7 cellular contexts compared by ENCODE assay signal in the genomic region with DNA sequence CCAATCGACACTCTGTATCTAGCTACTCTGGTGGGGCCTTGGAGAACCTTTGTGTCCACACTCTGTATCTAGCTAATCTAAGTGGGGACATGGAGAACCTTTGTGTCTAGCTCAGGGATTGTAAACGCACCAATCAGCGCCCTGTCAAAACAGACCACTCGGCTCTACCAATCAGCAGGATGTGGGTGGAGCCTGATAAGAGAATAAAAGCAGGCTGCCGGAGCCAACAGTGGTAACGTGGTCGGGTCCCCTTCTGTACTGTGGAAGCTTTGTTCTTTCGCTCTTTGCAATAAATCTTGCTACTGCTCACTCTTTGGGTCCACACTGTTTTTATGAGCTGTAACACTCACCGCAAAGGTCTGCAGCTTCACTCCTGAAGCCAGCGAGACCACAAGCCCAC. TPM values are rescaled to one million over a fixed set of nuclear protein-coding genes. Genes with fewer than 3 reads are reported as not detected.
A peak's percentile ranks its signal among the peaks of the same experiment; 100 is the strongest.
DNase-seq lines count a peak whose midpoint lies in the region; ATAC-seq and TF ChIP-seq lines count a peak whose summit lies in the region.
"Not testable (repeated sequence)": the region's sequence is repeated elsewhere in the genome, so short reads cannot be mapped to it uniquely, and the experiment has no call there.

No MANE protein-coding gene starts in this region.

- not testable (repeated sequence) for H3K36me3 ChIP-seq in CD8-positive, alpha-beta memory T cell (ENCODE audit: insufficient read depth, low read length); endodermal cell (ENCODE audit: control insufficient read depth, insufficient read depth, low read length)

- H3K4me1 ChIP-seq in CD8-positive, alpha-beta memory T cell (ENCODE audit: insufficient read depth, low read length); endodermal cell (ENCODE audit: control insufficient read depth, insufficient read depth, low read length): not testable (repeated sequence)

- WGBS in endodermal cell (ENCODE audit: insufficient coverage in 1 of 2, insufficient read length in 1 of 2), 2 experiments: 94 to 96% methylated on average over 3 to 9 of the region's 10 CpGs

- H3K27ac ChIP-seq in CD8-positive, alpha-beta memory T cell (ENCODE audit: low read depth, low read length); endodermal cell (ENCODE audit: low read depth, low read length): not testable (repeated sequence)

- H3K27me3 ChIP-seq in CD8-positive, alpha-beta memory T cell (ENCODE audit: insufficient read depth, low read length, poor library complexity, severe bottlenecking); endodermal cell (ENCODE audit: control insufficient read depth, insufficient read depth, low read length, poor library complexity, severe bottlenecking): not testable (repeated sequence)

- H3K36me3 Mint-ChIP-seq in CD8-positive, alpha-beta memory T cell; T-cell; activated CD8-positive, alpha-beta T cell treated with anti-CD3 and anti-CD28 coated beads for 36 hours (ENCODE audit: low read depth); activated naive CD8-positive, alpha-beta T cell; endodermal cell (ENCODE audit: low read depth); natural killer cell: not testable (repeated sequence)

- POLR2A ChIA-PET in CD8-positive, alpha-beta memory T cell (lab: Charles Lee); T-cell (lab: Charles Lee); activated CD8-positive, alpha-beta T cell treated with anti-CD3 and anti-CD28 coated beads for 36 hours (lab: Charles Lee): not testable (repeated sequence)

- not testable (repeated sequence) for H3K9ac ChIP-seq in endodermal cell (ENCODE audit: extremely low read depth, low read length, poor library complexity, severe bottlenecking)

- not testable (repeated sequence) for H3K4me1 Mint-ChIP-seq in CD8-positive, alpha-beta memory T cell; T-cell; activated CD8-positive, alpha-beta T cell treated with anti-CD3 and anti-CD28 coated beads for 36 hours (ENCODE audit: low read depth); activated naive CD8-positive, alpha-beta T cell (ENCODE audit: low read depth); endodermal cell; natural killer cell; stimulated activated naive CD8-positive, alpha-beta T cell treated with anti-CD3 and anti-CD28 coated beads, Interleukin-15, amount 100 ng/mL, for 72 hours

- H3K27me3 Mint-ChIP-seq in CD8-positive, alpha-beta memory T cell; T-cell; activated CD8-positive, alpha-beta T cell treated with anti-CD3 and anti-CD28 coated beads for 36 hours; activated naive CD8-positive, alpha-beta T cell: not testable (repeated sequence)
- peaks cover 23% of the 10 kb centered on the region for H3K27me3 Mint-ChIP-seq in endodermal cell (ENCODE audit: insufficient read depth)
- H3K27me3 Mint-ChIP-seq in natural killer cell (ENCODE audit: low read depth in 2 of 2): peaks cover 13 to 15% of the 10 kb centered on the region in 2 donors
- H3K27me3 Mint-ChIP-seq in stimulated activated naive CD8-positive, alpha-beta T cell treated with anti-CD3 and anti-CD28 coated beads, Interleukin-15, amount 100 ng/mL, for 72 hours: peaks cover 13% of the 10 kb centered on the region

- not testable (repeated sequence) for H3K9me3 ChIP-seq in CD8-positive, alpha-beta memory T cell (ENCODE audit: low read length); endodermal cell (ENCODE audit: control insufficient read depth, low read length)

- CTCF ChIA-PET in CD8-positive, alpha-beta memory T cell (lab: Charles Lee): interaction anchor here (1.5 kb wide), 1 partner anchor 22 kb away, joined by 3 read pairs; no protein-coding TSS in a partner anchor
- CTCF ChIA-PET in T-cell (lab: Charles Lee); activated CD8-positive, alpha-beta T cell treated with anti-CD3 and anti-CD28 coated beads for 36 hours (lab: Charles Lee): not testable (repeated sequence)

- not testable (repeated sequence) for H3K4me3 ChIP-seq in CD8-positive, alpha-beta memory T cell (ENCODE audit: low read length); endodermal cell (ENCODE audit: low read length)

- not testable (repeated sequence) for H3K9me3 Mint-ChIP-seq in CD8-positive, alpha-beta memory T cell; T-cell; activated CD8-positive, alpha-beta T cell treated with anti-CD3 and anti-CD28 coated beads for 36 hours; activated naive CD8-positive, alpha-beta T cell (ENCODE audit: low read depth); endodermal cell; natural killer cell; stimulated activated naive CD8-positive, alpha-beta T cell treated with anti-CD3 and anti-CD28 coated beads, Interleukin-15, amount 100 ng/mL, for 72 hours

- H3K4me3 Mint-ChIP-seq in CD8-positive, alpha-beta memory T cell: peak overlapping the region in 6 of 7 donors; percentile 18 to 68 (median 44)
- H3K4me3 Mint-ChIP-seq in T-cell (peak overlapping the region; percentile 42 to 72 (median 63)), endodermal cell (peak overlapping the region; percentile 52), natural killer cell (peak overlapping the region; percentile 52)
- peak overlapping the region; percentile 58 for H3K4me3 Mint-ChIP-seq in activated CD8-positive, alpha-beta T cell treated with anti-CD3 and anti-CD28 coated beads for 36 hours
- peak overlapping the region; percentile 56 for H3K4me3 Mint-ChIP-seq in activated naive CD8-positive, alpha-beta T cell
- H3K4me3 Mint-ChIP-seq in stimulated activated naive CD8-positive, alpha-beta T cell treated with anti-CD3 and anti-CD28 coated beads, Interleukin-15, amount 100 ng/mL, for 72 hours: peak overlapping the region; percentile 30 to 54

- not testable (repeated sequence) for DNase-seq in CD8-positive, alpha-beta memory T cell; T-cell; endodermal cell; natural killer cell; stimulated activated naive CD8-positive, alpha-beta T cell treated with anti-CD3 and anti-CD28 coated beads, Interleukin-15, amount 100 ng/mL, for 72 hours
- peak; percentile 33 for DNase-seq in activated CD8-positive, alpha-beta T cell treated with anti-CD3 and anti-CD28 coated beads for 36 hours

- ATAC-seq in T-cell (replicated peaks in 1 of 4); activated CD8-positive, alpha-beta T cell treated with anti-CD3 and anti-CD28 coated beads for 36 hours; natural killer cell; stimulated activated naive CD8-positive, alpha-beta T cell treated with anti-CD3 and anti-CD28 coated beads, Interleukin-15, amount 100 ng/mL, for 72 hours: not testable (repeated sequence)

- not testable (repeated sequence) for TF ChIP-seq CTCF in activated CD8-positive, alpha-beta T cell treated with anti-CD3 and anti-CD28 coated beads for 36 hours (IDR thresholded peaks at IDR 0.05); endodermal cell (conservative IDR thresholded peaks at IDR 0.05); natural killer cell (IDR thresholded peaks at IDR 0.05)

- intact Hi-C loops in activated CD8-positive, alpha-beta T cell treated with anti-CD3 and anti-CD28 coated beads for 36 hours (cut with micrococcal nuclease); natural killer cell (cut with micrococcal nuclease): not testable (repeated sequence)

- H3K27ac Mint-ChIP-seq in CD8-positive, alpha-beta memory T cell: peak overlapping the region in 1 of 8 donors; percentile 63
- H3K27ac Mint-ChIP-seq in T-cell: peak overlapping the region in 1 of 2 donors; percentile 77
- not testable (repeated sequence) for H3K27ac Mint-ChIP-seq in activated CD8-positive, alpha-beta T cell treated with anti-CD3 and anti-CD28 coated beads for 36 hours; activated naive CD8-positive, alpha-beta T cell; endodermal cell; natural killer cell; stimulated activated naive CD8-positive, alpha-beta T cell treated with anti-CD3 and anti-CD28 coated beads, Interleukin-15, amount 100 ng/mL, for 72 hours

RNA-seq across cellular contexts. Expression of gene SRPK1, which starts 11.0 kb away (rescaled TPM):
- 100 to 1,000 TPM; 114 TPM for total RNA-seq in CD8-positive, alpha-beta memory T cell
- 49.1 TPM for polyA plus RNA-seq in CD8-positive, alpha-beta memory T cell
- total RNA-seq in T-cell: 10 to 100 TPM; 37.2 to 45.8 (median 40.9) TPM
- total RNA-seq in activated CD8-positive, alpha-beta T cell treated with anti-CD3 and anti-CD28 coated beads for 36 hours: 100 to 1,000 TPM; 117 to 133 TPM
- 10 to 100 TPM; 86.2 to 98.5 TPM for total RNA-seq in endodermal cell
- polyA plus RNA-seq in endodermal cell (2013, experiment 1 of 2): 56.8 TPM
- polyA plus RNA-seq in endodermal cell (2013, experiment 2 of 2): 54.6 TPM
- 10 to 100 TPM; 38.6 to 63.8 (median 43.2) TPM for total RNA-seq in natural killer cell
